In the genomic region with DNA sequence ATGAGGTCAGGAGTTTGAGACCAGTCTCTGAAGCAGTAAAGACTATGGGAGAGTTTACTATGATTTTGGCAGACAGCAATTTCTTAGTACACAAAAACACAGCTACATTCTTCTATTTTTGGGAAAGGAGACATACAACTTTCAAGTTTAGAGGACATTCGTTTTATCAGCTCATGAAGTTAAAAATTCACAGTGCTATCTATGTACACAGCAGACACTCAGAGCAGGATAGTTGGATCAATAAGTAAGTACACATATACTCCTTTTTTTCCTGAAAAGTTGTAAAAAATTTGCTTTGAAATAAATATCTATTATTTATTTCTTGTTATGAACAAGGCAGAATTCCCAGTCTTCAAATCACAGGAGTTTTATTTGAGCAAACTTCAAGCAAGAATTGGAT, we compare ENCODE assay signal across 26 cellular contexts.
DNase-seq lines count a peak whose midpoint lies in the region; ATAC-seq, FAIRE-seq and TF ChIP-seq lines count a peak whose summit lies in the region.
"Had no signal": no experiment of that assay in that cellular context is flagged by ENCODE, and none has a peak within 500 bp of the region (broad histone marks: within the 10 kb centered on the region; RNA-seq: fewer than 3 reads in every experiment).

No MANE protein-coding gene starts in this region.

- no peaks in the 10 kb centered on the region for H3K9me2 ChIP-seq in neural cell (ENCODE audit: insufficient read depth, low read length)

- peak; percentile 46; the same call in 1 of the 3 replicates for ATAC-seq in HepG2
- no peak for ATAC-seq in activated CD8-positive, alpha-beta memory T cell treated with anti-CD3 and anti-CD28 coated beads, Interleukin-2, amount 10 ng/mL, durations not matched to agents 7 days and 5 days
- ATAC-seq: GM12878, HCT116 had no signal

- TF ChIP-seq EP300 in HepG2 (IDR thresholded peaks at IDR 0.05; ENCODE audit: low read depth in 2 of 2, low read length in 2 of 2) (no peak), HepG2 (CRISPR knock-in tag; IDR thresholded peaks at IDR 0.05; ENCODE audit: borderline replicate concordance) (no peak), neural cell (conservative IDR thresholded peaks at IDR 0.05; ENCODE audit: poor library complexity, severe bottlenecking) (no peak)

- BruUV-seq in HepG2 (replicated peaks; lab: Mats Ljungman, UMichigan), result no TSS peak

- H3K27me3 Mint-ChIP-seq in endothelial cell (ENCODE audit: unreplicated experiment), result no peaks in the 10 kb centered on the region
- H3K27me3 Mint-ChIP-seq in activated CD8-positive, alpha-beta memory T cell treated with anti-CD3 and anti-CD28 coated beads, Interleukin-2, amount 10 ng/mL, durations not matched to agents 7 days and 5 days, result no peaks in the 10 kb centered on the region
- H3K27me3 Mint-ChIP-seq: CD4-positive, alpha-beta T cell had no signal

- POLR2A ChIA-PET in HepG2 (lab: Yijun Ruan, JAX), result no interaction called here

- H3K4me1 ChIP-seq in HepG2 (ENCODE audit: insufficient read depth, low read length), result no peaks in the 10 kb centered on the region
- no peaks in the 10 kb centered on the region for H3K4me1 ChIP-seq in left ventricle myocardium inferior
- H3K4me1 ChIP-seq: BE2C had no signal

- TF ChIP-seq CTCF in VCaP (conservative IDR thresholded peaks at IDR 0.05) (no peak), endothelial cell (IDR thresholded peaks at IDR 0.05; ENCODE audit: unreplicated experiment) (no peak), HepG2 (CRISPR knock-in tag; IDR thresholded peaks at IDR 0.05) (no peak), neural cell (IDR thresholded peaks at IDR 0.05; ENCODE audit: poor library complexity, severe bottlenecking) (no peak), left ventricle myocardium inferior (IDR thresholded peaks at IDR 0.05; ENCODE audit: borderline replicate concordance) (no peak)

- DNase-seq in endothelial cell (ENCODE audit: low spot score) (no peak), HepG2 (ENCODE audit: low spot score) (no peak), NCI-H1092 (lab: John Stamatoyannopoulos, UW) (no peak), left ventricle myocardium inferior (no peak), NCI-H187 treated with DMSO at 0.1 percent for 48 hours (lab: John Stamatoyannopoulos, UW) (no peak)
- DNase-seq in activated CD8-positive, alpha-beta memory T cell treated with anti-CD3 and anti-CD28 coated beads, Interleukin-2, amount 10 ng/mL, durations not matched to agents 7 days and 5 days, result no peak
- DNase-seq: AML-193; BE2C; CD4-positive, alpha-beta T cell; CD8-positive, alpha-beta memory T cell; DMS 273 treated with DMSO at 0.1 percent for 48 hours; DMS79; EL; GDM1 had no signal

- H3K9me3 ChIP-seq in HepG2 (ENCODE audit: low read length) (no peaks in the 10 kb centered on the region), neural cell (ENCODE audit: low read length) (no peaks in the 10 kb centered on the region), left ventricle myocardium inferior (replicated peaks) (no peaks in the 10 kb centered on the region)
- H3K9me3 ChIP-seq: BE2C; BLaER1 treated with 17β-estradiol and CSF1 and Interleukin-3, amounts not matched to agents 10 nM and 100 nM had no signal

- H3K27ac ChIP-seq in VCaP, result peak overlapping the region; percentile 61
- H3K27ac ChIP-seq in HepG2 (ENCODE audit: extremely low read length, insufficient read depth, low read length), result no peak overlapping the region
- H3K27ac ChIP-seq in neural cell (ENCODE audit: low read length), result peak overlapping the region; percentile 35
- no peak overlapping the region for H3K27ac ChIP-seq in left ventricle myocardium inferior (replicated peaks)
- H3K27ac ChIP-seq: 22Rv1; BLaER1 treated with 17β-estradiol and CSF1 and Interleukin-3, amounts not matched to agents 10 nM and 100 nM had no signal

- no peak for FAIRE-seq in HepG2 (lab: Jason Lieb, UNC)
- FAIRE-seq: A204.1, D721Med, GM12878, GM19239 had no signal

- TF ChIP-seq RAD21 in HepG2 (CRISPR knock-in tag; IDR thresholded peaks at IDR 0.05) (no peak), neural cell (conservative IDR thresholded peaks at IDR 0.05) (no peak)

- intact Hi-C loops in HepG2 (cut with micrococcal nuclease; ENCODE audit: unreplicated experiment) (no loop called here), left ventricle myocardium inferior (cut with micrococcal nuclease) (no loop called here)

- H3K9ac ChIP-seq in HepG2 (ENCODE audit: insufficient read depth, low read depth, low read length) (no peak overlapping the region), neural cell (ENCODE audit: low read length) (no peak overlapping the region)
- H3K9ac ChIP-seq: BLaER1 treated with 17β-estradiol and CSF1 and Interleukin-3, amounts not matched to agents 10 nM and 100 nM had no signal

- H4K20me1 ChIP-seq in HepG2 (ENCODE audit: insufficient read depth, low read length), result no peaks in the 10 kb centered on the region
- no peaks in the 10 kb centered on the region for H4K20me1 ChIP-seq in neural cell (ENCODE audit: insufficient read depth)
- H4K20me1 ChIP-seq: BLaER1 treated with 17β-estradiol and CSF1 and Interleukin-3, amounts not matched to agents 10 nM and 100 nM had no signal

- peak overlapping the region; percentile 50 for H3K27ac Mint-ChIP-seq in endothelial cell (ENCODE audit: unreplicated experiment)
- H3K27ac Mint-ChIP-seq in activated CD8-positive, alpha-beta memory T cell treated with anti-CD3 and anti-CD28 coated beads, Interleukin-2, amount 10 ng/mL, durations not matched to agents 7 days and 5 days, result no peak overlapping the region
- H3K27ac Mint-ChIP-seq: CD14-positive monocyte; CD4-positive, alpha-beta T cell; CD8-positive, alpha-beta memory T cell; GM23338; H9 had no signal

- H2AFZ ChIP-seq in HepG2 (ENCODE audit: low read length) (no peak overlapping the region), neural cell (ENCODE audit: low read depth, low read length) (no peak overlapping the region)
- H2AFZ ChIP-seq: GM23338 had no signal

- no peaks in the 10 kb centered on the region for H3F3A ChIP-seq in neural cell (ENCODE audit: insufficient read depth, low read length, poor library complexity, severe bottlenecking)

- CTCF ChIA-PET in HepG2 (lab: Yijun Ruan, JAX; ENCODE audit: low intra/inter-chr PET ratio, low total read pairs), result no interaction called here
- CTCF ChIA-PET in activated CD8-positive, alpha-beta memory T cell treated with anti-CD3 and anti-CD28 coated beads, Interleukin-2, amount 10 ng/mL, durations not matched to agents 7 days and 5 days (lab: Charles Lee), result no interaction called here

- H3K27me3 ChIP-seq in HepG2 (ENCODE audit: control insufficient read depth in 1 of 2, insufficient read depth in 2 of 2, low read length in 2 of 2) (no peaks in the 10 kb centered on the region), neural cell (ENCODE audit: insufficient read depth, low read depth, low read length) (no peaks in the 10 kb centered on the region), left ventricle myocardium inferior (ENCODE audit: low read depth) (no peaks in the 10 kb centered on the region)
- H3K27me3 ChIP-seq: BE2C; BLaER1 treated with 17β-estradiol and CSF1 and Interleukin-3, amounts not matched to agents 10 nM and 100 nM had no signal

- H3K4me1 Mint-ChIP-seq in endothelial cell (ENCODE audit: unreplicated experiment), result no peaks in the 10 kb centered on the region
- no peaks in the 10 kb centered on the region for H3K4me1 Mint-ChIP-seq in activated CD8-positive, alpha-beta memory T cell treated with anti-CD3 and anti-CD28 coated beads, Interleukin-2, amount 10 ng/mL, durations not matched to agents 7 days and 5 days
- H3K4me1 Mint-ChIP-seq: CD8-positive, alpha-beta memory T cell had no signal

- TF ChIP-seq POLR2A in HepG2 (IDR thresholded peaks at IDR 0.05; ENCODE audit: insufficient read depth in 1 of 2, low read depth in 2 of 2, low read length in 2 of 2), result no peak

- no peak overlapping the region for H3K4me3 ChIP-seq in HepG2 (replicated peaks in 1 of 3; ENCODE audit: insufficient read depth in 1 of 3, low read depth in 2 of 3, low read length in 3 of 3)
- H3K4me3 ChIP-seq in neural cell (ENCODE audit: low read length), result peak overlapping the region; percentile 52
- no peak overlapping the region for H3K4me3 ChIP-seq in left ventricle myocardium inferior
- H3K4me3 ChIP-seq: BLaER1 treated with 17β-estradiol and CSF1 and Interleukin-3, amounts not matched to agents 10 nM and 100 nM; GM12878; GM23338 had no signal

- H3K4me2 ChIP-seq in HepG2 (ENCODE audit: low read depth, low read length), result no peak overlapping the region
- H3K4me2 ChIP-seq in neural cell (ENCODE audit: low read length), result peak overlapping the region; percentile 23
- H3K4me2 ChIP-seq: BLaER1 treated with 17β-estradiol and CSF1 and Interleukin-3, amounts not matched to agents 10 nM and 100 nM; GM23338 had no signal

- H3K4me3 Mint-ChIP-seq in endothelial cell (ENCODE audit: unreplicated experiment), result no peak overlapping the region
- no peak overlapping the region for H3K4me3 Mint-ChIP-seq in activated CD8-positive, alpha-beta memory T cell treated with anti-CD3 and anti-CD28 coated beads, Interleukin-2, amount 10 ng/mL, durations not matched to agents 7 days and 5 days
- H3K4me3 Mint-ChIP-seq: CD14-positive monocyte; CD4-positive, alpha-beta T cell; CD8-positive, alpha-beta memory T cell; GM23338; H9 had no signal

- WGBS in HepG2 (ENCODE audit: low lambda C conversion rate), result 0% methylated on average over 1 of the region's 1 CpG

- H3K36me3 Mint-ChIP-seq in endothelial cell (ENCODE audit: low read depth, unreplicated experiment), result no peaks in the 10 kb centered on the region
- H3K36me3 Mint-ChIP-seq in activated CD8-positive, alpha-beta memory T cell treated with anti-CD3 and anti-CD28 coated beads, Interleukin-2, amount 10 ng/mL, durations not matched to agents 7 days and 5 days, result no peaks in the 10 kb centered on the region
- H3K36me3 Mint-ChIP-seq: CD14-positive monocyte; CD8-positive, alpha-beta memory T cell had no signal

- H3K36me3 ChIP-seq in HepG2 (replicated peaks in 1 of 2; ENCODE audit: control insufficient read depth in 1 of 2, insufficient read depth in 2 of 2, low read length in 2 of 2) (no peaks in the 10 kb centered on the region), neural cell (ENCODE audit: insufficient read depth, low read length) (no peaks in the 10 kb centered on the region), left ventricle myocardium inferior (no peaks in the 10 kb centered on the region)
- H3K36me3 ChIP-seq: BE2C; BLaER1 treated with 17β-estradiol and CSF1 and Interleukin-3, amounts not matched to agents 10 nM and 100 nM had no signal

- H3K79me2 ChIP-seq in HepG2 (ENCODE audit: insufficient read depth, low read length) (no peaks in the 10 kb centered on the region), neural cell (replicated peaks; ENCODE audit: insufficient read depth, low read length) (no peaks in the 10 kb centered on the region)

- in situ Hi-C loops in HepG2 (cut with HindIII; ENCODE audit: extremely low pct_ligation_motif_present, low pct_unique_long_range_greater_than_20kb), result no loop called here

- H3K9me3 Mint-ChIP-seq in endothelial cell (ENCODE audit: unreplicated experiment), result no peaks in the 10 kb centered on the region
- H3K9me3 Mint-ChIP-seq in activated CD8-positive, alpha-beta memory T cell treated with anti-CD3 and anti-CD28 coated beads, Interleukin-2, amount 10 ng/mL, durations not matched to agents 7 days and 5 days (ENCODE audit: low read depth), result no peaks in the 10 kb centered on the region
- H3K9me3 Mint-ChIP-seq: CD4-positive, alpha-beta T cell; CD8-positive, alpha-beta memory T cell; GM23338 had no signal

TF ChIP-seq in neural cell, 6 proteins besides CTCF, POLR2A, EP300 and RAD21 (continues in another document):
- TF ChIP-seq SMC3 (conservative IDR thresholded peaks at IDR 0.05; ENCODE audit: poor library complexity), result no peak

Comparison
In these comparisons a context has a peak if more than half of its experiments do, and no peak if none do; other contexts are left out.
1. H3K27ac ChIP-seq: peak in VCaP (single experiment) and neural cell (single experiment); none in HepG2 (single experiment) and left ventricle myocardium inferior (single experiment).